1 cellular context compared by ENCODE assay signal in genomic region chr16:88524973-88525662, GRCh38.
TF ChIP-seq lines count a peak whose summit lies in the region.

No MANE protein-coding gene starts in this region.

TF ChIP-seq in H1, 55 proteins besides CTCF, POLR2A, EP300 and RAD21:
- TF ChIP-seq USF2 (IDR thresholded peaks at IDR 0.05; ENCODE audit: low read length) (no peak), JUN (IDR thresholded peaks at IDR 0.05; ENCODE audit: low read depth, low read length) (no peak), POU5F1 (IDR thresholded peaks at IDR 0.05; ENCODE audit: low read depth, low read length) (no peak), BACH1 (IDR thresholded peaks at IDR 0.05; ENCODE audit: low read length) (no peak), NRF1 (IDR thresholded peaks at IDR 0.05; ENCODE audit: low read depth, low read length) (no peak), CHD2 (IDR thresholded peaks at IDR 0.05; ENCODE audit: low read length) (no peak), SUZ12 (IDR thresholded peaks at IDR 0.05; ENCODE audit: low read length) (no peak), TCF12 (IDR thresholded peaks at IDR 0.05; ENCODE audit: low read depth, low read length) (no peak), KDM1A (IDR thresholded peaks at IDR 0.05; ENCODE audit: borderline replicate concordance, low read length) (no peak), TAF7 (optimal IDR thresholded peaks at IDR 0.05; ENCODE audit: borderline replicate concordance, low read depth, low read length) (no peak), SP4 (IDR thresholded peaks at IDR 0.05; ENCODE audit: low read length) (no peak), SP2 (IDR thresholded peaks at IDR 0.05; ENCODE audit: low read length) (no peak)
